In genomic region chr13:48831248-48831647, GRCh38 we compare ENCODE assay signal across 1 cellular context.
A peak's percentile ranks its signal among the peaks of the same experiment; 100 is the strongest.
TF ChIP-seq lines count a peak whose summit lies in the region.

No MANE protein-coding gene starts in this region.

TF ChIP-seq in GM12878, 131 proteins besides CTCF, POLR2A, EP300 and RAD21 (continued from another document):
- peak in 1 of 2 experiments; percentile 19; a peak in 1 of 4 replicates for TF ChIP-seq ETV6 (conservative IDR thresholded peaks at IDR 0.05 in 1 of 2, IDR thresholded peaks at IDR 0.05 in 1 of 2; ENCODE audit: borderline replicate concordance in 1 of 2, low read depth in 1 of 2)
- TF ChIP-seq RCOR1 (conservative IDR thresholded peaks at IDR 0.05; ENCODE audit: low read depth, low read length): no peak
- TF ChIP-seq CREB1 (IDR thresholded peaks at IDR 0.05; ENCODE audit: low read depth): no peak
- no peak for TF ChIP-seq SUZ12 (IDR thresholded peaks at IDR 0.05; ENCODE audit: unreplicated experiment)
- TF ChIP-seq RB1 (IDR thresholded peaks at IDR 0.05; ENCODE audit: borderline replicate concordance): no peak
- TF ChIP-seq MTA2 (IDR thresholded peaks at IDR 0.05; ENCODE audit: low read depth): no peak
- TF ChIP-seq ASH2L (IDR thresholded peaks at IDR 0.05; ENCODE audit: borderline replicate concordance, low read depth): no peak
TF ChIP-seq in GM12878: peak in this region for 12.
